Comparison of ENCODE assay signal across 11 cellular contexts in the genomic region with DNA sequence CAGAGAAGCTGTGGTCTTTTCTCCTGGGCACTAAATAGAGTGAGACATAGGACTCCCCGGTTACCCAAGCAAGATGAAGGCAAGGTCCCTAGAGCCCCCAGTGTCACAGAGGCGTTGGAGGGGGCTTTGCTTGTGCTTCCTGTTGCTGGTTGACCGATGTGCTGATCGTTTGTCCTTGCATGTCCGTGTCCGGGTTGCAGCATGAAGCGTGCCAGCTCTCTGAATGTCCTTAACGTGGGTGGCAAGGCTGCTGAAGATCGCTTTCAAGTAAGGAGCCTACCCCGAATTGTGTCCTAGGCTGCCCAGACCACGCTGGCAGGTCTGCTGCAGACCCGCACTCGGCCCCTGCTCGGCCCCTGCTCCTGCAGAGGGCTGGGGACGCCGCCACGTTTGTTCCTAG. TPM values are rescaled to one million over a fixed set of nuclear protein-coding genes. Genes with fewer than 3 reads are reported as not detected.
A peak's percentile ranks its signal among the peaks of the same experiment; 100 is the strongest.
DNase-seq lines count a peak whose midpoint lies in the region; ATAC-seq and TF ChIP-seq lines count a peak whose summit lies in the region.
"Had no signal": no experiment of that assay in that cellular context is flagged by ENCODE, and none has a peak within 500 bp of the region (broad histone marks: within the 10 kb centered on the region; RNA-seq: fewer than 3 reads in every experiment).

No MANE protein-coding gene starts in this region.

- no peak overlapping the region for H2AK5ac ChIP-seq in trophoblast cell (ENCODE audit: low read length)

- no peak for TF ChIP-seq POLR2A in thyroid gland (IDR thresholded peaks at IDR 0.05)
- TF ChIP-seq POLR2A in gastroesophageal sphincter (IDR thresholded peaks at IDR 0.05) = no peak

- H3K79me1 ChIP-seq in trophoblast cell (ENCODE audit: low read length) = no peaks in the 10 kb centered on the region

- DNase-seq in trophoblast cell (no peak), HUDEP-2 (lab: John Stamatoyannopoulos, UW; ENCODE audit: unreplicated experiment in 76 of 76) (no peak), thyroid gland (no peak), DMS79 treated with DMSO at 0.1 percent for 48 hours (lab: John Stamatoyannopoulos, UW) (no peak)
- DNase-seq: CD8-positive, alpha-beta T cell; mammary epithelial cell; stimulated activated naive CD4-positive, alpha-beta T cell treated with Interleukin-2 at 50 U/mL for 16 hours had no signal

- no peak overlapping the region for H3K23ac ChIP-seq in trophoblast cell (ENCODE audit: low read length)

- no peak overlapping the region for H2BK5ac ChIP-seq in trophoblast cell (ENCODE audit: low read depth, low read length, poor library complexity)

- no peak for TF ChIP-seq EP300 in gastroesophageal sphincter (IDR thresholded peaks at IDR 0.05)

- no peak overlapping the region for H3K4ac ChIP-seq in trophoblast cell (ENCODE audit: low read depth, low read length)

- no peak overlapping the region for H2BK120ac ChIP-seq in trophoblast cell (ENCODE audit: insufficient read depth, low read length, poor library complexity)

- no peak overlapping the region for H3K14ac ChIP-seq in trophoblast cell (ENCODE audit: low read length)

- TF ChIP-seq CTCF in thyroid gland (IDR thresholded peaks at IDR 0.05) = no peak
- no peak for TF ChIP-seq CTCF in gastroesophageal sphincter (IDR thresholded peaks at IDR 0.05)

- intact Hi-C loops in thyroid gland (cut with DNase I) = no loop called here

- no peak overlapping the region for H3K9ac ChIP-seq in trophoblast cell (ENCODE audit: low read length)

- no peak overlapping the region for H3K4me2 ChIP-seq in trophoblast cell (ENCODE audit: low read length)

- H4K8ac ChIP-seq in trophoblast cell (ENCODE audit: low read depth, low read length) = no peak overlapping the region

- H3K79me2 ChIP-seq in trophoblast cell (ENCODE audit: control insufficient read depth, insufficient read depth, low read length, poor library complexity) = no peaks in the 10 kb centered on the region

- H3K18ac ChIP-seq in trophoblast cell (ENCODE audit: low read length) = no peak overlapping the region

- no peak overlapping the region for H4K91ac ChIP-seq in trophoblast cell (ENCODE audit: low read depth, low read length)

- no peak overlapping the region for H2BK12ac ChIP-seq in trophoblast cell (ENCODE audit: low read length)

- H3K9me3 ChIP-seq in trophoblast cell (ENCODE audit: insufficient read depth, low read depth, low read length) (peaks cover 2% of the 10 kb centered on the region), thyroid gland (no peaks in the 10 kb centered on the region), gastroesophageal sphincter (no peaks in the 10 kb centered on the region)

- H4K12ac ChIP-seq in trophoblast cell (ENCODE audit: low read depth, low read length) = no peak overlapping the region

- H2AFZ ChIP-seq in trophoblast cell (ENCODE audit: insufficient read depth, low read length, poor library complexity) = no peak overlapping the region

- H3K27ac ChIP-seq in trophoblast cell (ENCODE audit: low read depth, low read length) (no peak overlapping the region), thyroid gland (no peak overlapping the region), gastroesophageal sphincter (no peak overlapping the region)

- H3K4me1 ChIP-seq in trophoblast cell (ENCODE audit: control insufficient read depth in 1 of 2, insufficient read depth in 2 of 2, low read length in 2 of 2) = peaks cover 0 to 2% of the 10 kb centered on the region in 2 experiments
- peaks cover 22 to 34% of the 10 kb centered on the region in 2 donors for H3K4me1 ChIP-seq in thyroid gland
- H3K4me1 ChIP-seq in gastroesophageal sphincter = peaks cover 1 to 62% (median 21%) of the 10 kb centered on the region in 3 donors

- H3K36me3 ChIP-seq in trophoblast cell (ENCODE audit: control insufficient read depth in 1 of 2, insufficient read depth in 2 of 2, low read length in 2 of 2) (peaks cover 54 to 61% of the 10 kb centered on the region in 2 experiments), thyroid gland (peaks cover 23 to 25% of the 10 kb centered on the region in 2 donors), gastroesophageal sphincter (peaks cover 0 to 58% of the 10 kb centered on the region in 2 donors)

- H3K4me3 ChIP-seq in trophoblast cell (ENCODE audit: low read depth, low read length) = peak overlapping the region; percentile 58
- H3K4me3 ChIP-seq in thyroid gland (replicated peaks in 1 of 3) = no peak overlapping the region
- H3K4me3 ChIP-seq in gastroesophageal sphincter = no peak overlapping the region

- H3K27me3 ChIP-seq in trophoblast cell (ENCODE audit: insufficient read depth, low read length) (no peaks in the 10 kb centered on the region), thyroid gland (no peaks in the 10 kb centered on the region), gastroesophageal sphincter (no peaks in the 10 kb centered on the region)

- peak; percentile 5 for ATAC-seq in GM18870 (IDR thresholded peaks at IDR 0.05; ENCODE audit: unreplicated experiment)
- ATAC-seq in GM21723 (IDR thresholded peaks at IDR 0.05; ENCODE audit: unreplicated experiment) = peak; percentile 8
- peak; percentile 31 for ATAC-seq in HG03342 (IDR thresholded peaks at IDR 0.05; ENCODE audit: unreplicated experiment)
- no peak for ATAC-seq in gastroesophageal sphincter
- ATAC-seq: CD8-positive, alpha-beta T cell had no signal

- no CpG with 5 or more reads among the region's 17 CpGs for WGBS in trophoblast cell (ENCODE audit: extremely low coverage, insufficient coverage, insufficient read length)
- 94 to 95% methylated on average over 13 to 15 of the region's 17 CpGs for WGBS in thyroid gland, 2 donors
- WGBS in gastroesophageal sphincter (ENCODE audit: low coverage in 1 of 2), 2 donors = 89% methylated on average over 13 of the region's 17 CpGs; no CpG with 5 or more reads in 1 of the 2 donors

RNA-seq across cellular contexts. Expression of a gene that starts 23.1 kb away (rescaled TPM):
- polyA plus RNA-seq in trophoblast cell (2013) = 10.1 and 11.7 TPM in 2 replicates
- total RNA-seq in thyroid gland (10 to 100 TPM in 1 of 4 donors, 1 to 10 TPM in 3; 3.3 to 15.7 (median 7.9) TPM), gastroesophageal sphincter (1 to 10 TPM; 1.2 to 7.8 (median 3.6) TPM)

RNA-seq across cellular contexts. Expression of a gene that starts 23.5 kb away (rescaled TPM):
- 49.1 and 50.0 TPM in 2 replicates for polyA plus RNA-seq in trophoblast cell (2013)
- total RNA-seq in thyroid gland (100 to 1,000 TPM; 113 to 167 (median 131) TPM), gastroesophageal sphincter (100 to 1,000 TPM; 128 to 268 (median 205) TPM)
